9 cellular contexts compared by ENCODE assay signal in the genomic region with DNA sequence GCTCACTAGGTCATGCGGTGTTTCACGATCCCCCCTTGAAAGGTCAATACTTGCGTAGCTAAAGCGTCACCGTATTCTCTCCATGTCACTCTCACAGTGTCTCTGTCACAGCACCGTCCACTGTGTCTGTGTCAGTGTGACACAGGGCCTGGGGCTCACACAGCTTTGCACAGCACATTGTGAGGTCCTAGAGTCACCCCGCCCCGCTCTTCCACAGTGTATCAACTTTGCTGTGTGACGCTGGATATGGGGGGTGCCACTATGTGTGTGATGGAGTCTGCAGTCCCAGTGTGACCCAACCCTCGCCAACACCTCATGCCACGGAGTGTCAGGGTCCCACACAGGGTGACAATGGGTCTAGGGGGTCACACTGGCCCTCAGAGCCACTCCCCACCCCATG. TPM values are rescaled to one million over a fixed set of nuclear protein-coding genes. Genes with fewer than 3 reads are reported as not detected.
A peak's percentile ranks its signal among the peaks of the same experiment; 100 is the strongest.
DNase-seq lines count a peak whose midpoint lies in the region; TF ChIP-seq lines count a peak whose summit lies in the region.
"Had no signal": no experiment of that assay in that cellular context is flagged by ENCODE, and none has a peak within 500 bp of the region (broad histone marks: within the 10 kb centered on the region; RNA-seq: fewer than 3 reads in every experiment).

No MANE protein-coding gene starts in this region.

- POLR2A ChIA-PET in AG04449 (lab: Yijun Ruan, JAX) = no interaction called here

- peaks cover 82% of the 10 kb centered on the region for H3K27me3 Mint-ChIP-seq in nephron progenitor cell (ENCODE audit: low read depth, poor library complexity)

- 69 to 70% methylated on average over 11 of the region's 11 CpGs for WGBS in esophagus, 2 donors

- no peaks in the 10 kb centered on the region for H3K4me1 Mint-ChIP-seq in nephron progenitor cell

- peak overlapping the region; percentile 70 for H3K4me3 Mint-ChIP-seq in nephron progenitor cell

- peaks cover 0 to 5% of the 10 kb centered on the region in 2 donors for H3K9me3 ChIP-seq in esophagus (ENCODE audit: control insufficient read depth in 2 of 2, insufficient read depth in 1 of 2, low read depth in 1 of 2, low read length in 1 of 2)

- TF ChIP-seq CTCF in AG04449 (IDR thresholded peaks at IDR 0.05; ENCODE audit: insufficient read depth, low read length, missing control alignments) = no peak
- TF ChIP-seq CTCF in NB4 (IDR thresholded peaks at IDR 0.05; ENCODE audit: low read depth, low read length) = no peak
- no peak for TF ChIP-seq CTCF in nephron progenitor cell (IDR thresholded peaks at IDR 0.05)

- CTCF ChIA-PET in AG04449 (lab: Yijun Ruan, JAX) = interaction anchor here (1.2 to 4.0 kb wide), 5 partner anchors 10 to 78 kb away, joined by 4 to 28 read pairs (median 6); no protein-coding TSS in a partner anchor

- no peak overlapping the region for H3K27ac Mint-ChIP-seq in nephron progenitor cell

- no peaks in the 10 kb centered on the region for H3K36me3 Mint-ChIP-seq in nephron progenitor cell (ENCODE audit: low read depth)

- H3K36me3 ChIP-seq in esophagus (ENCODE audit: control insufficient read depth in 2 of 2, insufficient read depth in 2 of 2, low read length in 1 of 2) = no peaks in the 10 kb centered on the region

- no peak for DNase-seq in AG04449 (ENCODE audit: low read depth, low spot score)
- DNase-seq in NB4 (ENCODE audit: low read depth) = no peak
- DNase-seq in nephron progenitor cell = no peak
- DNase-seq in COLO829 (ENCODE audit: low spot score) = no peak
- DNase-seq in DMS53 treated with DMSO at 0.1 percent for 48 hours (lab: John Stamatoyannopoulos, UW; ENCODE audit: unreplicated experiment) = no peak
- DNase-seq in dermis blood vessel endothelial cell = no peak
- no peak for DNase-seq in T-helper 9 cell
- DNase-seq: NCI-H1048 had no signal

- H3K4me1 ChIP-seq in esophagus (ENCODE audit: control insufficient read depth in 2 of 2, insufficient read depth in 2 of 2, low read length in 1 of 2) = peaks cover 3 to 6% of the 10 kb centered on the region in 2 donors

- H3K4me3 ChIP-seq in AG04449 (ENCODE audit: low read depth, low read length) (peak overlapping the region; percentile 59), NB4 (ENCODE audit: low read depth, low read length) (peak overlapping the region; percentile 10), esophagus (ENCODE audit: low read depth in 1 of 2, low read length in 2 of 2) (peak overlapping the region; percentile 29 to 45)

- H3K27ac ChIP-seq in esophagus (ENCODE audit: low read depth in 2 of 2, low read length in 1 of 2) = no peak overlapping the region

- no peak for TF ChIP-seq POLR2A in NB4 (IDR thresholded peaks at IDR 0.05; ENCODE audit: extremely low read depth, insufficient read length)

- H3K9me3 Mint-ChIP-seq in nephron progenitor cell = peaks cover 10% of the 10 kb centered on the region

- no peaks in the 10 kb centered on the region for H3K27me3 ChIP-seq in esophagus (ENCODE audit: control insufficient read depth in 1 of 2, insufficient read depth in 2 of 2, low read length in 2 of 2)

RNA-seq across cellular contexts. Expression of a gene that starts 0.6 kb away (rescaled TPM):
- under 1 TPM; 0.04 to 0.08 TPM for polyA plus RNA-seq in esophagus
- total RNA-seq in dermis blood vessel endothelial cell = 19.2 and 37.4 TPM in 2 replicates
